ENCODE assay signal across 1 cellular context in genomic region chr9:86277072-86277471, GRCh38.
TF ChIP-seq lines count a peak whose summit lies in the region.

No MANE protein-coding gene starts in this region.

TF ChIP-seq in WTC11, 78 proteins besides CTCF, POLR2A, EP300 and RAD21 (continued from another document):
- TF ChIP-seq ZNF425 (CRISPR knock-in tag; conservative IDR thresholded peaks at IDR 0.05) (no peak), MAX (CRISPR knock-in tag; IDR thresholded peaks at IDR 0.05) (no peak), FOXP4 (CRISPR knock-in tag; IDR thresholded peaks at IDR 0.05) (no peak), PRRX2 (CRISPR knock-in tag; IDR thresholded peaks at IDR 0.05) (no peak), ZNF416 (CRISPR knock-in tag; IDR thresholded peaks at IDR 0.05) (no peak), PREB (CRISPR knock-in tag; IDR thresholded peaks at IDR 0.05; ENCODE audit: borderline replicate concordance) (no peak), ZSCAN18 (CRISPR knock-in tag; IDR thresholded peaks at IDR 0.05) (no peak), SP1 (CRISPR knock-in tag; conservative IDR thresholded peaks at IDR 0.05) (no peak), CREM (CRISPR knock-in tag; IDR thresholded peaks at IDR 0.05) (no peak), NFE2L1 (CRISPR knock-in tag; IDR thresholded peaks at IDR 0.05) (no peak), CBFB (CRISPR knock-in tag; IDR thresholded peaks at IDR 0.05; ENCODE audit: low read depth) (no peak), ZNF121 (CRISPR knock-in tag; IDR thresholded peaks at IDR 0.05) (no peak), MXD4 (CRISPR knock-in tag; IDR thresholded peaks at IDR 0.05; ENCODE audit: borderline replicate concordance) (no peak), TCF7 (CRISPR knock-in tag; IDR thresholded peaks at IDR 0.05; ENCODE audit: low read depth) (no peak)
